8 cellular contexts compared by ENCODE assay signal in the genomic region with DNA sequence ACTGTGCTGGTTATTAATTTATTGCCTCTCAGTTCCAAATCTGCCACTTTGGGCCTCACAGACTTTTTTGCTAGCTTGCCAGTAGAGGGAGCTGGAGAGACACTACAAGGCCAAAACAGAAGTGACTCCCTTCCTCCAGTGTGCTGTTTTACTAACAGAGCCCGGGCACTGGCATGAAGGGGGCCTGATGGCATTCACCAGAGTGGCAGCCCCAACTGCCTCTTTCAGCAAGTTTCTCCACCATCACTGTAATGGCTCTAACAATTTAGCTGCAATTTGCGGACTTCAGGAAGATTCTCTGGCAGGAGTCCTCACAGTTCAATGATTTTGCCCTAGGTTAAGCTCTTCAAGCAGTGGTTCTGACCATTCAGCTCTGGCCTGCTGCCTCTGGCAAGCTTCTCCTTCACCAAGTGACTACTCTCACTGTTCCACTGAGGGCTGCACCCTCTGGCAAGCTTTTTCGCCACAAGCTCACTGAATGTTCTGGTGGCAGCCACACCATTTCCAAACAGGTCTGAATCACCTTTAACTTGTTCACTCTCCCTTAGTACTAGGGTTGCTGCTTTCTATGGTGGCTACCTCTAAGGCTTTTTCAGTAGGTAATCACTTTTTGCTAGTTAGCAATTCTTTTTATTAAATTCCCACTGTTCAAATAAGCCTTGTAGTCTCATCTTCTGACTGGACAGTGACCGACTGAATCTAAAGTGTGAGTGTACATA.
DNase-seq lines count a peak whose midpoint lies in the region; ATAC-seq and TF ChIP-seq lines count a peak whose summit lies in the region.

No MANE protein-coding gene starts in this region.

- H3K36me3 Mint-ChIP-seq in CD14-positive monocyte: no peaks in the 10 kb centered on the region

- TF ChIP-seq CTCF in CD14-positive monocyte (IDR thresholded peaks at IDR 0.05) (peak; percentile 87), WI38 (IDR thresholded peaks at IDR 0.05; ENCODE audit: low read depth, low read length) (peak; percentile 92)

- peaks cover 16% of the 10 kb centered on the region for H3K4me1 Mint-ChIP-seq in CD14-positive monocyte

- ATAC-seq in HG03159 (IDR thresholded peaks at IDR 0.05; ENCODE audit: unreplicated experiment): peak; percentile 89
- peak; percentile 98 for ATAC-seq in left lobe of liver

- no peak overlapping the region for H3K4me3 ChIP-seq in WI38 (ENCODE audit: low read depth, low read length)

- H3K27ac Mint-ChIP-seq in CD14-positive monocyte: peak overlapping the region in 2 of 7 donors; percentile 21 to 41

- H3K4me3 Mint-ChIP-seq in CD14-positive monocyte: no peak overlapping the region

- intact Hi-C loops in CD14-positive monocyte (cut with micrococcal nuclease): no loop called here

- DNase-seq in CD14-positive monocyte (ENCODE audit: low spot score): peak; percentile 59
- peak; percentile 37 for DNase-seq in GM19238 (ENCODE audit: insufficient read length, low spot score)
- peak; percentile 52 for DNase-seq in NCI-H2171 (lab: John Stamatoyannopoulos, UW)
- DNase-seq in cerebellum (ENCODE audit: low spot score): peak; percentile 75
- peak; percentile 66 for DNase-seq in left lobe of liver (ENCODE audit: low spot score)
- DNase-seq in stimulated activated CD4-positive, alpha-beta T cell treated with anti-CD3 and anti-CD28 coated beads, TNF-alpha, amount 100 ng/mL, for 4 hours (ENCODE audit: low read depth in 3 of 3): peak; percentile 8 to 25 (median 11)

- H3K9me3 Mint-ChIP-seq in CD14-positive monocyte: peaks cover 5 to 15% (median 7%) of the 10 kb centered on the region in 7 donors

- peaks cover 0 to 9% (median 2%) of the 10 kb centered on the region in 3 donors for H3K27me3 Mint-ChIP-seq in CD14-positive monocyte (ENCODE audit: low read depth in 3 of 3)

Comparison
In these comparisons a context has a peak if more than half of its experiments do, and no peak if none do; other contexts are left out.
1. DNase-seq: peak in every context shown above with its lines; median percentile 75 in cerebellum; 66 in left lobe of liver; 59 in CD14-positive monocyte; 52 in NCI-H2171; 37 in GM19238; 11 in stimulated activated CD4-positive, alpha-beta T cell treated with anti-CD3 and anti-CD28 coated beads, TNF-alpha, amount 100 ng/mL, for 4 hours.